ENCODE assay signal across 1 cellular context in genomic region chr1:157748262-157748817, GRCh38.
TF ChIP-seq lines count a peak whose summit lies in the region.

No MANE protein-coding gene starts in this region.

TF ChIP-seq in HEK293, 187 proteins besides CTCF, POLR2A, EP300 and RAD21 (continued from another document):
- TF ChIP-seq ZNF140 (tag by site-specific recombination; IDR thresholded peaks at IDR 0.05), result 0 out of 2 replicates have a peak, but pooled peaks have one; percentile 39
- TF ChIP-seq, protein P1, sequence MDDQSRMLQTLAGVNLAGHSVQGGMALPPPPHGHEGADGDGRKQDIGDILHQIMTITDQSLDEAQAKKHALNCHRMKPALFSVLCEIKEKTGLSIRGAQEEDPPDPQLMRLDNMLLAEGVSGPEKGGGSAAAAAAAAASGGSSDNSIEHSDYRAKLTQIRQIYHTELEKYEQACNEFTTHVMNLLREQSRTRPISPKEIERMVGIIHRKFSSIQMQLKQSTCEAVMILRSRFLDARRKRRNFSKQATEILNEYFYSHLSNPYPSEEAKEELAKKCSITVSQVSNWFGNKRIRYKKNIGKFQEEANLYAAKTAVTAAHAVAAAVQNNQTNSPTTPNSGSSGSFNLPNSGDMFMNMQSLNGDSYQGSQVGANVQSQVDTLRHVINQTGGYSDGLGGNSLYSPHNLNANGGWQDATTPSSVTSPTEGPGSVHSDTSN (CRISPR knock-in tag; IDR thresholded peaks at IDR 0.05), result no peak
- no peak for TF ChIP-seq ZNF184 (tag by site-specific recombination; IDR thresholded peaks at IDR 0.05)
- TF ChIP-seq PATZ1 (tag by site-specific recombination; IDR thresholded peaks at IDR 0.05), result no peak
- TF ChIP-seq, protein P2, sequence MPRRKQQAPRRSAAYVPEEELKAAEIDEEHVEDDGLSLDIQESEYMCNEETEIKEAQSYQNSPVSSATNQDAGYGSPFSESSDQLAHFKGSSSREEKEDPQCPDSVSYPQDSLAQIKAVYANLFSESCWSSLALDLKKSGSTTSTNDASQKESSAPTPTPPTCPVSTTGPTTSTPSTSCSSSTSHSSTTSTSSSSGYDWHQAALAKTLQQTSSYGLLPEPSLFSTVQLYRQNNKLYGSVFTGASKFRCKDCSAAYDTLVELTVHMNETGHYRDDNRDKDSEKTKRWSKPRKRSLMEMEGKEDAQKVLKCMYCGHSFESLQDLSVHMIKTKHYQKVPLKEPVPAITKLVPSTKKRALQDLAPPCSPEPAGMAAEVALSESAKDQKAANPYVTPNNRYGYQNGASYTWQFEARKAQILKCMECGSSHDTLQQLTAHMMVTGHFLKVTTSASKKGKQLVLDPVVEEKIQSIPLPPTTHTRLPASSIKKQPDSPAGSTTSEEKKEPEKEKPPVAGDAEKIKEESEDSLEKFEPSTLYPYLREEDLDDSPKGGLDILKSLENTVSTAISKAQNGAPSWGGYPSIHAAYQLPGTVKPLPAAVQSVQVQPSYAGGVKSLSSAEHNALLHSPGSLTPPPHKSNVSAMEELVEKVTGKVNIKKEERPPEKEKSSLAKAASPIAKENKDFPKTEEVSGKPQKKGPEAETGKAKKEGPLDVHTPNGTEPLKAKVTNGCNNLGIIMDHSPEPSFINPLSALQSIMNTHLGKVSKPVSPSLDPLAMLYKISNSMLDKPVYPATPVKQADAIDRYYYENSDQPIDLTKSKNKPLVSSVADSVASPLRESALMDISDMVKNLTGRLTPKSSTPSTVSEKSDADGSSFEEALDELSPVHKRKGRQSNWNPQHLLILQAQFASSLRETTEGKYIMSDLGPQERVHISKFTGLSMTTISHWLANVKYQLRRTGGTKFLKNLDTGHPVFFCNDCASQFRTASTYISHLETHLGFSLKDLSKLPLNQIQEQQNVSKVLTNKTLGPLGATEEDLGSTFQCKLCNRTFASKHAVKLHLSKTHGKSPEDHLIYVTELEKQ (tag by site-specific recombination; IDR thresholded peaks at IDR 0.05; ENCODE audit: borderline replicate concordance), result no peak
- no peak for TF ChIP-seq ZNF423 (tag by site-specific recombination; IDR thresholded peaks at IDR 0.05)
- no peak for TF ChIP-seq ZNF175 (tag by site-specific recombination; IDR thresholded peaks at IDR 0.05)
- TF ChIP-seq GFI1B (tag by site-specific recombination; IDR thresholded peaks at IDR 0.05), result no peak
- no peak for TF ChIP-seq SALL2 (tag by site-specific recombination; IDR thresholded peaks at IDR 0.05; ENCODE audit: borderline replicate concordance)
- TF ChIP-seq, protein P3, sequence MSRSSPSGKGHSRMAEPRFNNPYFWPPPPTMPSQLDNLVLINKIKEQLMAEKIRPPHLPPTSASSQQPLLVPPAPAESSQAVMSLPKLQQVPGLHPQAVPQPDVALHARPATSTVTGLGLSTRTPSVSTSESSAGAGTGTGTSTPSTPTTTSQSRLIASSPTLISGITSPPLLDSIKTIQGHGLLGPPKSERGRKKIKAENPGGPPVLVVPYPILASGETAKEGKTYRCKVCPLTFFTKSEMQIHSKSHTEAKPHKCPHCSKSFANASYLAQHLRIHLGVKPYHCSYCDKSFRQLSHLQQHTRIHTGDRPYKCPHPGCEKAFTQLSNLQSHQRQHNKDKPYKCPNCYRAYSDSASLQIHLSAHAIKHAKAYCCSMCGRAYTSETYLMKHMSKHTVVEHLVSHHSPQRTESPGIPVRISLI (tag by site-specific recombination; IDR thresholded peaks at IDR 0.05), result no peak
- no peak for TF ChIP-seq ZFHX2 (tag by site-specific recombination; conservative IDR thresholded peaks at IDR 0.05)
- no peak for TF ChIP-seq RBAK (tag by site-specific recombination; IDR thresholded peaks at IDR 0.05)
- no peak for TF ChIP-seq ZNF837 (tag by site-specific recombination; IDR thresholded peaks at IDR 0.05)
- no peak for TF ChIP-seq ZSCAN16 (tag by site-specific recombination; IDR thresholded peaks at IDR 0.05)
- peak; percentile 41 for TF ChIP-seq ZNF426 (tag by site-specific recombination; IDR thresholded peaks at IDR 0.05)
- TF ChIP-seq SP7 (tag by site-specific recombination; IDR thresholded peaks at IDR 0.05), result no peak
- no peak for TF ChIP-seq ZNF558 (tag by site-specific recombination; IDR thresholded peaks at IDR 0.05)
- TF ChIP-seq ZNF843 (tag by site-specific recombination; IDR thresholded peaks at IDR 0.05), result no peak
- TF ChIP-seq ZFP69B (tag by site-specific recombination; IDR thresholded peaks at IDR 0.05), result no peak
- no peak for TF ChIP-seq BCL11A (tag by site-specific recombination; IDR thresholded peaks at IDR 0.05; ENCODE audit: low read depth)
- TF ChIP-seq, protein P4, sequence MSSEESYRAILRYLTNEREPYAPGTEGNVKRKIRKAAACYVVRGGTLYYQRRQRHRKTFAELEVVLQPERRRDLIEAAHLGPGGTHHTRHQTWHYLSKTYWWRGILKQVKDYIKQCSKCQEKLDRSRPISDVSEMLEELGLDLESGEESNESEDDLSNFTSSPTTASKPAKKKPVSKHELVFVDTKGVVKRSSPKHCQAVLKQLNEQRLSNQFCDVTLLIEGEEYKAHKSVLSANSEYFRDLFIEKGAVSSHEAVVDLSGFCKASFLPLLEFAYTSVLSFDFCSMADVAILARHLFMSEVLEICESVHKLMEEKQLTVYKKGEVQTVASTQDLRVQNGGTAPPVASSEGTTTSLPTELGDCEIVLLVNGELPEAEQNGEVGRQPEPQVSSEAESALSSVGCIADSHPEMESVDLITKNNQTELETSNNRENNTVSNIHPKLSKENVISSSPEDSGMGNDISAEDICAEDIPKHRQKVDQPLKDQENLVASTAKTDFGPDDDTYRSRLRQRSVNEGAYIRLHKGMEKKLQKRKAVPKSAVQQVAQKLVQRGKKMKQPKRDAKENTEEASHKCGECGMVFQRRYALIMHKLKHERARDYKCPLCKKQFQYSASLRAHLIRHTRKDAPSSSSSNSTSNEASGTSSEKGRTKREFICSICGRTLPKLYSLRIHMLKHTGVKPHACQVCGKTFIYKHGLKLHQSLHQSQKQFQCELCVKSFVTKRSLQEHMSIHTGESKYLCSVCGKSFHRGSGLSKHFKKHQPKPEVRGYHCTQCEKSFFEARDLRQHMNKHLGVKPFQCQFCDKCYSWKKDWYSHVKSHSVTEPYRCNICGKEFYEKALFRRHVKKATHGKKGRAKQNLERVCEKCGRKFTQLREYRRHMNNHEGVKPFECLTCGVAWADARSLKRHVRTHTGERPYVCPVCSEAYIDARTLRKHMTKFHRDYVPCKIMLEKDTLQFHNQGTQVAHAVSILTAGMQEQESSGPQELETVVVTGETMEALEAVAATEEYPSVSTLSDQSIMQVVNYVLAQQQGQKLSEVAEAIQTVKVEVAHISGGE (tag by site-specific recombination; conservative IDR thresholded peaks at IDR 0.05; ENCODE audit: low read depth), result peak; percentile 36; the same call in 1 of the 2 replicates
- TF ChIP-seq GLI4 (tag by site-specific recombination; IDR thresholded peaks at IDR 0.05), result no peak
- TF ChIP-seq ZBTB7A (tag by site-specific recombination; IDR thresholded peaks at IDR 0.05; ENCODE audit: low read depth), result no peak
- TF ChIP-seq ZNF785 (tag by site-specific recombination; IDR thresholded peaks at IDR 0.05), result no peak
- TF ChIP-seq ZNF561 (tag by site-specific recombination; IDR thresholded peaks at IDR 0.05; ENCODE audit: borderline replicate concordance), result no peak
- TF ChIP-seq ZNF48 (tag by site-specific recombination; IDR thresholded peaks at IDR 0.05), result no peak
- TF ChIP-seq ZNF341 (tag by site-specific recombination; IDR thresholded peaks at IDR 0.05; ENCODE audit: low read depth), result no peak
- TF ChIP-seq SCRT2 (tag by site-specific recombination; IDR thresholded peaks at IDR 0.05), result no peak
- TF ChIP-seq ZIC2 (tag by site-specific recombination; IDR thresholded peaks at IDR 0.05), result no peak
- no peak for TF ChIP-seq ZNF510 (tag by site-specific recombination; IDR thresholded peaks at IDR 0.05; ENCODE audit: insufficient replicate concordance)
TF ChIP-seq in HEK293: peak in this region for 9.
